ENCODE assay signal across 1 cellular context in genomic region chr16:14545346-14545884, GRCh38.
TF ChIP-seq lines count a peak whose summit lies in the region.

No MANE protein-coding gene starts in this region.

TF ChIP-seq in HepG2, 621 proteins besides CTCF, POLR2A, EP300 and RAD21 (continued from another document):
- no peak for TF ChIP-seq NFAT5 (CRISPR knock-in tag; IDR thresholded peaks at IDR 0.05)
- TF ChIP-seq ZNF557 (CRISPR knock-in tag; IDR thresholded peaks at IDR 0.05) = no peak
- peak; percentile 62; the same call in 1 of the 2 replicates for TF ChIP-seq ZNF629 (CRISPR knock-in tag; conservative IDR thresholded peaks at IDR 0.05)
- peak; percentile 81 for TF ChIP-seq SP5 (CRISPR knock-in tag; IDR thresholded peaks at IDR 0.05; ENCODE audit: borderline replicate concordance, low read depth)
- no peak for TF ChIP-seq ZNF547 (CRISPR knock-in tag; IDR thresholded peaks at IDR 0.05)
- no peak for TF ChIP-seq PREB (CRISPR knock-in tag; IDR thresholded peaks at IDR 0.05)
- TF ChIP-seq ZBTB8A (CRISPR knock-in tag; IDR thresholded peaks at IDR 0.05; ENCODE audit: borderline replicate concordance, low read depth) = no peak
- TF ChIP-seq LRRFIP1 (CRISPR knock-in tag; conservative IDR thresholded peaks at IDR 0.05) = no peak
- peak; percentile 96 for TF ChIP-seq KDM6A (CRISPR knock-in tag; IDR thresholded peaks at IDR 0.05; ENCODE audit: low read depth)
- TF ChIP-seq ZNF510 (CRISPR knock-in tag; IDR thresholded peaks at IDR 0.05; ENCODE audit: low read depth) = no peak
- no peak for TF ChIP-seq RNF2 (conservative IDR thresholded peaks at IDR 0.05; ENCODE audit: low read depth)
- TF ChIP-seq HMGA1 (CRISPR knock-in tag; conservative IDR thresholded peaks at IDR 0.05) = no peak
- no peak for TF ChIP-seq NBN (conservative IDR thresholded peaks at IDR 0.05)
- TF ChIP-seq ZNF225 (CRISPR knock-in tag; IDR thresholded peaks at IDR 0.05) = no peak
- peak; percentile 78; the same call in 1 of the 2 replicates for TF ChIP-seq NFE2L2 (IDR thresholded peaks at IDR 0.05; ENCODE audit: low read length)
- peak; percentile 45 for TF ChIP-seq STAG1 (CRISPR knock-in tag; IDR thresholded peaks at IDR 0.05)
- peak; percentile 76 for TF ChIP-seq MIER3 (CRISPR knock-in tag; IDR thresholded peaks at IDR 0.05; ENCODE audit: borderline replicate concordance)
- TF ChIP-seq ZNF501 (CRISPR knock-in tag; IDR thresholded peaks at IDR 0.05) = no peak
- TF ChIP-seq ZNF776 (CRISPR knock-in tag; IDR thresholded peaks at IDR 0.05) = no peak
- no peak for TF ChIP-seq ZNF274 (CRISPR knock-in tag; IDR thresholded peaks at IDR 0.05)
- TF ChIP-seq BCL6 (CRISPR knock-in tag; IDR thresholded peaks at IDR 0.05) = peak; percentile 95
- no peak for TF ChIP-seq ZNF563 (CRISPR knock-in tag; IDR thresholded peaks at IDR 0.05)
- no peak for TF ChIP-seq ZNF576 (CRISPR knock-in tag; IDR thresholded peaks at IDR 0.05)
- TF ChIP-seq POLR2AphosphoS5 (IDR thresholded peaks at IDR 0.05; ENCODE audit: low read depth, low read length) = no peak
- no peak for TF ChIP-seq DNMT3B (CRISPR knock-in tag; conservative IDR thresholded peaks at IDR 0.05)
- TF ChIP-seq ZNF10 (CRISPR knock-in tag; IDR thresholded peaks at IDR 0.05; ENCODE audit: borderline replicate concordance, low read depth) = no peak
